ENCODE assay signal across 11 cellular contexts in genomic region chr16:85836706-85837582, GRCh38.
"Had no signal": no experiment of that assay in that cellular context is flagged by ENCODE, and none has a peak within 500 bp of the region (broad histone marks: within the 10 kb centered on the region; RNA-seq: fewer than 3 reads in every experiment).

No MANE protein-coding gene starts in this region.

- H3K27ac ChIP-seq: parathyroid adenoma, skin epidermis had no signal

- H3K4me1 ChIP-seq: parathyroid adenoma had no signal

- DNase-seq: activated CD4-positive, alpha-beta T cell treated with anti-CD3 and anti-CD28 coated beads, Interleukin-2, amount 10 ng/mL, durations not matched to agents 7 days and 5 days; activated CD4-positive, CD25-positive, alpha-beta regulatory T cell; activated CD8-positive, alpha-beta memory T cell treated with anti-CD3 and anti-CD28 coated beads for 24 hours; activated naive CD4-positive, alpha-beta T cell treated with anti-CD3 and anti-CD28 coated beads, Interleukin-2, amount 10 ng/mL, durations not matched to agents 7 days and 5 days; dermis blood vessel endothelial cell; erythroblast; kidney glomerular epithelial cell; midbrain had no signal

- H3K4me3 ChIP-seq: skin epidermis had no signal

- FAIRE-seq: TTC549 had no signal
